Comparison of ENCODE assay signal across 8 cellular contexts in the genomic region with DNA sequence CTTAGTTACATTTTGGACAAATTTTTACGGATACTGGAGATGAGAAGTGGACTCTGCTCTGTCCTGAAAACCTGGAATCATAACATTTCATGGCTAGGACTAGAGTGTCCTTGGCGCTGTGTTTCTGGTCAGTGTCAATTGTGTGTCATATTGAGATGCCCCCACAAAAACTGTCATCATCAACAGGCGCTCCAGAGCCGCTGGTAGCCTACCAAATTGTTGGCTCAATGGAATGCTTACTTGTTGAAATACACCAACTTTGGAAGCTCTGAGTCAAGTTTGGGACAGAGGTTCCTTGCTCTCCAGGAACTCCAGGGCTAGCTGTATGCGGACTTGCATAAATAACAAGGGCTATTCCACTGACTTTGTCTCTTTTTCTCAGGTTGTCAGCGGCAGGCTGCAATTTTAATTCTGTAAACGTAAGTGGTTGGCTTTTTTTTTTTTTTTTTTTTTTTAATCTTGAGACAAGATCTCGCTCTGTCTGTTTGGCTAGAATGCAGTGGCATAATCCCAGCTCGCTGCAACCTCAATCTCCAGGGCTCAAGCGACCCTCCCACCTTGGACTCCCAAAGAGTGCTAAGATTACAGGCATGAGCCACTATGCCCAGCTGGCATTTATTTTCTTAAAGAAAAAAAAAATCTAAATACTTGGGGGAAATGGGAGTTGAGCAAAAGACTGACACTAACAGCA. TPM values are rescaled to one million over a fixed set of nuclear protein-coding genes. Genes with fewer than 3 reads are reported as not detected.
DNase-seq lines count a peak whose midpoint lies in the region; ATAC-seq, FAIRE-seq and TF ChIP-seq lines count a peak whose summit lies in the region.

No MANE protein-coding gene starts in this region.

- DNase-seq in NOMO-1 treated with DMSO at 0.1 percent for 48 hours (lab: John Stamatoyannopoulos, UW; ENCODE audit: unreplicated experiment), result peak; percentile 33
- no peak for DNase-seq in NOMO-1 treated with dmso at 0.1 percent for 144 hours (lab: John Stamatoyannopoulos, UW; ENCODE audit: unreplicated experiment)
- no peak for DNase-seq in GM12878 (ENCODE audit: low read depth, low spot score)
- DNase-seq in kidney tubule cell (ENCODE audit: low spot score), result peak; percentile 14
- DNase-seq in suprapubic skin (ENCODE audit: low spot score in 2 of 2), result peak in 1 of 2 donors; percentile 80
- no peak for DNase-seq in GM19239 (ENCODE audit: insufficient read length, low spot score)
- no peak for DNase-seq in NCI-H2029 (lab: John Stamatoyannopoulos, UW)
- no peak for DNase-seq in NCI-H774 (lab: John Stamatoyannopoulos, UW)

- POLR2A ChIA-PET in GM12878 (lab: Charles Lee), result interaction anchor here (0.7 kb wide), 1 partner anchor 1013 kb away, joined by 6 read pairs; no protein-coding TSS in a partner anchor

- ATAC-seq in GM12878, result no peak

- TF ChIP-seq CTCF in GM12878 (IDR thresholded peaks at IDR 0.05 in 2 of 3, conservative IDR thresholded peaks at IDR 0.05 in 1 of 3; ENCODE audit: control insufficient read depth in 2 of 3, extremely low read depth in 1 of 3, insufficient read depth in 1 of 3, low read depth in 3 of 3, low read length in 3 of 3) (no peak), suprapubic skin (IDR thresholded peaks at IDR 0.05) (no peak)

- H3K36me3 ChIP-seq in GM12878 (ENCODE audit: control insufficient read depth in 2 of 2, insufficient read depth in 2 of 2, low read length in 1 of 2) (no peaks in the 10 kb centered on the region), suprapubic skin (no peaks in the 10 kb centered on the region)

- no peak overlapping the region for H3K27ac ChIP-seq in GM12878 (ENCODE audit: control insufficient read depth, insufficient read depth)
- peak overlapping the region; percentile 84 for H3K27ac ChIP-seq in suprapubic skin

- FAIRE-seq in GM12878 (lab: Jason Lieb, UNC) (no peak), GM19239 (lab: Jason Lieb, UNC) (no peak)

- H2AFZ ChIP-seq in GM12878 (ENCODE audit: control insufficient read depth, low read depth, low read length), result no peak overlapping the region

- no peak overlapping the region for H3K9ac ChIP-seq in GM12878 (ENCODE audit: control insufficient read depth, insufficient read depth, low read length)

- no peaks in the 10 kb centered on the region for H3K79me2 ChIP-seq in GM12878 (ENCODE audit: control insufficient read depth, insufficient read depth, low read length)

- RAD21 ChIA-PET in GM12878 (lab: Charles Lee; ENCODE audit: unreplicated experiment), result no interaction called here

- in situ Hi-C loops in GM12878 (cut with MboI), result no loop called here

- no peaks in the 10 kb centered on the region for H4K20me1 ChIP-seq in GM12878 (ENCODE audit: control insufficient read depth, insufficient read depth)

- TF ChIP-seq RAD21 in GM12878 (IDR thresholded peaks at IDR 0.05; ENCODE audit: insufficient read depth, low read depth, low read length), result no peak

- SMC1A ChIA-PET in GM12878 (lab: Charles Lee; ENCODE audit: uncharacterized antibody, unreplicated experiment), result no interaction called here

- intact Hi-C loops in GM12878 (cut with micrococcal nuclease; ENCODE audit: unreplicated experiment), result loop anchor here (5.0 kb wide), 1 partner anchor 109 kb away; no protein-coding TSS in a partner anchor

- WGBS in GM12878 (ENCODE audit: insufficient coverage, insufficient replicate concordance, low lambda C conversion rate, missing lambda C conversion rate), result 27% methylated on average over 9 of the region's 10 CpGs
- 15% methylated on average over 10 of the region's 10 CpGs for WGBS in suprapubic skin

- BruUV-seq in GM12878 (replicated peaks; lab: Mats Ljungman, UMichigan), result no TSS peak

- no peaks in the 10 kb centered on the region for H3K9me3 ChIP-seq in GM12878 (replicated peaks; ENCODE audit: control insufficient read depth, insufficient read depth, low read length)
- no peaks in the 10 kb centered on the region for H3K9me3 ChIP-seq in suprapubic skin

- TF ChIP-seq POLR2A in GM12878 (IDR thresholded peaks at IDR 0.05; ENCODE audit: low read depth, low read length) (no peak), suprapubic skin (IDR thresholded peaks at IDR 0.05) (no peak)

- H3K4me3 ChIP-seq in GM12878 (0 out of 2 replicates have a peak overlapping the region, but pooled peaks have one; percentile 23), suprapubic skin (peak overlapping the region; percentile 76)

- peak overlapping the region; percentile 54 for H3K4me2 ChIP-seq in GM12878 (ENCODE audit: control insufficient read depth, insufficient read depth)

- H3K27me3 ChIP-seq in GM12878 (replicated peaks in 1 of 2; ENCODE audit: control insufficient read depth in 2 of 2, insufficient read depth in 2 of 2, low read length in 1 of 2), result peaks cover 9 to 11% of the 10 kb centered on the region in 2 experiments
- H3K27me3 ChIP-seq in suprapubic skin, result no peaks in the 10 kb centered on the region

- no peak for TF ChIP-seq EP300 in GM12878 (IDR thresholded peaks at IDR 0.05; ENCODE audit: borderline replicate concordance in 1 of 2, control insufficient read depth in 1 of 2, low read depth in 2 of 2, low read length in 2 of 2)
- TF ChIP-seq EP300 in suprapubic skin (IDR thresholded peaks at IDR 0.05), result no peak

- H3K4me1 ChIP-seq in GM12878 (ENCODE audit: control insufficient read depth, insufficient read depth, low read length) (no peaks in the 10 kb centered on the region), suprapubic skin (peaks cover 11% of the 10 kb centered on the region)

- CTCF ChIA-PET in GM12878 (lab: Yijun Ruan, JAX), result no interaction called here

TF ChIP-seq in GM12878, 131 proteins besides CTCF, POLR2A, EP300 and RAD21:
- TF ChIP-seq, protein P1, sequence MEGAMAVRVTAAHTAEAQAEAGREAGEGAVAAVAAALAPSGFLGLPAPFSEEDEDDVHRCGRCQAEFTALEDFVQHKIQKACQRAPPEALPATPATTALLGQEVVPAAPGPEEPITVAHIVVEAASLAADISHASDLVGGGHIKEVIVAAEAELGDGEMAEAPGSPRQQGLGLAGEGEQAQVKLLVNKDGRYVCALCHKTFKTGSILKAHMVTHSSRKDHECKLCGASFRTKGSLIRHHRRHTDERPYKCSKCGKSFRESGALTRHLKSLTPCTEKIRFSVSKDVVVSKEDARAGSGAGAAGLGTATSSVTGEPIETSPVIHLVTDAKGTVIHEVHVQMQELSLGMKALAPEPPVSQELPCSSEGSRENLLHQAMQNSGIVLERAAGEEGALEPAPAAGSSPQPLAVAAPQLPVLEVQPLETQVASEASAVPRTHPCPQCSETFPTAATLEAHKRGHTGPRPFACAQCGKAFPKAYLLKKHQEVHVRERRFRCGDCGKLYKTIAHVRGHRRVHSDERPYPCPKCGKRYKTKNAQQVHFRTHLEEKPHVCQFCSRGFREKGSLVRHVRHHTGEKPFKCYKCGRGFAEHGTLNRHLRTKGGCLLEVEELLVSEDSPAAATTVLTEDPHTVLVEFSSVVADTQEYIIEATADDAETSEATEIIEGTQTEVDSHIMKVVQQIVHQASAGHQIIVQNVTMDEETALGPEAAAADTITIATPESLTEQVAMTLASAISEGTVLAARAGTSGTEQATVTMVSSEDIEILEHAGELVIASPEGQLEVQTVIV (IDR thresholded peaks at IDR 0.05; ENCODE audit: borderline replicate concordance, partially characterized antibody), result no peak
- no peak for TF ChIP-seq BCL11A (IDR thresholded peaks at IDR 0.05; ENCODE audit: low read depth, low read length)
- no peak for TF ChIP-seq RBBP5 (conservative IDR thresholded peaks at IDR 0.05)
- TF ChIP-seq, protein P2, sequence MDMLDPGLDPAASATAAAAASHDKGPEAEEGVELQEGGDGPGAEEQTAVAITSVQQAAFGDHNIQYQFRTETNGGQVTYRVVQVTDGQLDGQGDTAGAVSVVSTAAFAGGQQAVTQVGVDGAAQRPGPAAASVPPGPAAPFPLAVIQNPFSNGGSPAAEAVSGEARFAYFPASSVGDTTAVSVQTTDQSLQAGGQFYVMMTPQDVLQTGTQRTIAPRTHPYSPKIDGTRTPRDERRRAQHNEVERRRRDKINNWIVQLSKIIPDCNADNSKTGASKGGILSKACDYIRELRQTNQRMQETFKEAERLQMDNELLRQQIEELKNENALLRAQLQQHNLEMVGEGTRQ (IDR thresholded peaks at IDR 0.05; ENCODE audit: borderline replicate concordance, low read depth, low read length), result no peak
- no peak for TF ChIP-seq SUZ12 (IDR thresholded peaks at IDR 0.05; ENCODE audit: unreplicated experiment)
- no peak for TF ChIP-seq ZNF274 (IDR thresholded peaks at IDR 0.05; ENCODE audit: insufficient read depth, insufficient read length)
- TF ChIP-seq POU2F2 (IDR thresholded peaks at IDR 0.05; ENCODE audit: borderline replicate concordance, low read depth, low read length), result no peak

RNA-seq across cellular contexts. Expression of a gene that starts 0.9 kb away (rescaled TPM):
- total RNA-seq in GM12878 (2013; cell fraction: nucleolus; rRNA removed), result not detected in 2 replicates
- not detected in 2 replicates for total RNA-seq in GM12878 (2014; rRNA removed)
- total RNA-seq in GM12878 (2014; rRNA removed; fragmentation: Illumina TruSeq; extraction: Trizol), result not detected in 2 replicates
- 0.08 and 0.41 TPM in 2 replicates for total RNA-seq in GM12878 (2021)
- not detected for polyA plus RNA-seq in GM12878 (2011; ENCODE audit: low read depth)
- 0.07 TPM in 1 of 2 replicates, not detected in the other for polyA plus RNA-seq in GM12878 (2011; rRNA removed)
- polyA plus RNA-seq in GM12878 (2011; cell fraction: cytosol; rRNA removed), result 0.01 TPM in 1 of 2 replicates, not detected in the other
- not detected in 2 replicates for polyA plus RNA-seq in GM12878 (2011; cell fraction: nucleus; rRNA removed)
- not detected in 2 replicates for polyA plus RNA-seq in GM12878 (2012)
- polyA plus RNA-seq in GM12878 (2014; fragmentation: Illumina TruSeq; extraction: Trizol), result 0.24 TPM in 1 of 2 replicates, not detected in the other
- not detected for polyA plus RNA-seq in GM12878 (2014; fragmentation: Nextera tagmentation; extraction: Ambion mirVana)
- polyA plus RNA-seq in GM12878 (2014; rRNA removed), result not detected in 2 replicates
- not detected for polyA plus RNA-seq in GM12878 (2016; fragmentation: Nextera tagmentation; extraction: Ambion mirVana)
- not detected in 2 replicates for polyA minus RNA-seq in GM12878 (2011; rRNA and poly(A)+ RNA removed)
- polyA minus RNA-seq in GM12878 (2011; cell fraction: cytosol; rRNA and poly(A)+ RNA removed), result not detected in 2 replicates
- not detected in 2 replicates for polyA minus RNA-seq in GM12878 (2011; cell fraction: nucleus; rRNA and poly(A)+ RNA removed)
- 100 to 1,000 TPM in 3 of 4 donors, 10 to 100 TPM in 1; 69.0 to 143 (median 108) TPM for total RNA-seq in suprapubic skin

Comparison
In these comparisons a context has a peak if more than half of its experiments do, and no peak if none do; other contexts are left out.
1. DNase-seq: peak in NOMO-1 treated with DMSO at 0.1 percent for 48 hours (single experiment) and kidney tubule cell (single experiment); none in NOMO-1 treated with dmso at 0.1 percent for 144 hours (single experiment), GM12878 (single experiment), GM19239 (single experiment), NCI-H2029 (single experiment) and NCI-H774 (single experiment).
2. RNA of a gene that starts 0.9 kb away (total RNA-seq): 69.0 to 143 TPM in suprapubic skin; 0.08 to 0.41 TPM in GM12878; every median in the first group is over 10 times any median in the second.